ENCODE assay signal across 18 cellular contexts in the genomic region with DNA sequence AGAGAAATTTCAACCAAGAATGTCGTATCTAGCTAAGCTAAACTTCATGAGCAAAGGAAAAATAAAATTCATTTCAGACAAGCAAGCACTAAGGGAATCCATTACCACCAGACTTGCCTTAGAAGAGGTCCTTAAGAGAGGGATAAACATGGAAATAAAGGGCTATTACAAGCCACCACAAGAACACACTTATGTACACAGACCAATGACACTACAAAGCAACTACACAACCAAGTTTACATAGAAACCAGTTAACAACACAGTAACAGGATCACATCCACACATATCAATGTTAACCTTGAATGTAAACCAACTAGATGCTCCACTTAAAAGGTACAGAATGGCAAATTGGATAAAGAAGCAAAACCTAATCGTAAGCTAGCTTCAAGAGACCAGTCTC. TPM values are rescaled to one million over a fixed set of nuclear protein-coding genes. Genes with fewer than 3 reads are reported as not detected.
A peak's percentile ranks its signal among the peaks of the same experiment; 100 is the strongest.
DNase-seq lines count a peak whose midpoint lies in the region; ATAC-seq, FAIRE-seq and TF ChIP-seq lines count a peak whose summit lies in the region.
"Had no signal": no experiment of that assay in that cellular context is flagged by ENCODE, and none has a peak within 500 bp of the region (broad histone marks: within the 10 kb centered on the region; RNA-seq: fewer than 3 reads in every experiment).

No MANE protein-coding gene starts in this region.

- H3K9me3 Mint-ChIP-seq in activated CD4-positive, alpha-beta T cell treated with anti-CD3 and anti-CD28 coated beads for 36 hours (ENCODE audit: low read depth): peaks cover 18% of the 10 kb centered on the region
- H3K9me3 Mint-ChIP-seq in activated CD4-positive, alpha-beta memory T cell treated with anti-CD3 and anti-CD28 coated beads for 36 hours: peaks cover 16% of the 10 kb centered on the region
- H3K9me3 Mint-ChIP-seq in stimulated activated memory B cell treated with anti-CD40 and anti-IgM and Interleukin-4, amounts not matched to agents 10 μg/mL and 1 μg/mL and 100 μg/mL, for 72 hours: peaks cover 14% of the 10 kb centered on the region

- intact Hi-C loops in activated CD4-positive, alpha-beta T cell treated with anti-CD3 and anti-CD28 coated beads for 36 hours (cut with DNase I, micrococcal nuclease): no loop called here
- intact Hi-C loops in activated CD4-positive, alpha-beta memory T cell treated with anti-CD3 and anti-CD28 coated beads for 36 hours (cut with micrococcal nuclease): no loop called here
- intact Hi-C loops in lower lobe of right lung (cut with DNase I) (no loop called here), testis (cut with DNase I; ENCODE audit: low total_unique reads) (no loop called here)

- peaks cover 13% of the 10 kb centered on the region for H3K4me1 ChIP-seq in lower lobe of right lung
- H3K4me1 ChIP-seq in testis: no peaks in the 10 kb centered on the region

- H3K27me3 ChIP-seq in lower lobe of right lung (ENCODE audit: low read depth): no peaks in the 10 kb centered on the region
- H3K27me3 ChIP-seq in testis: no peaks in the 10 kb centered on the region
- H3K27me3 ChIP-seq: right lobe of liver had no signal

- H3K4me3 ChIP-seq in lower lobe of right lung (no peak overlapping the region), testis (no peak overlapping the region)
- H3K4me3 ChIP-seq: right lobe of liver had no signal

- ATAC-seq in activated CD4-positive, alpha-beta T cell treated with anti-CD3 and anti-CD28 coated beads for 36 hours: no peak
- ATAC-seq in lower lobe of right lung (peak; percentile 74 to 79), GM18867 (IDR thresholded peaks at IDR 0.05; ENCODE audit: unreplicated experiment) (no peak)
- no peak for ATAC-seq in stimulated activated memory B cell treated with anti-CD40 and anti-IgM and Interleukin-4, amounts not matched to agents 10 μg/mL and 1 μg/mL and 100 μg/mL, for 72 hours
- ATAC-seq: Panc1 had no signal

- CTCF ChIA-PET in activated CD4-positive, alpha-beta T cell treated with anti-CD3 and anti-CD28 coated beads for 36 hours (lab: Charles Lee): interaction anchor here (0.7 to 3.1 kb wide), 2 partner anchors 81 to 263 kb away, joined by 3 to 9 read pairs; no protein-coding TSS in a partner anchor
- CTCF ChIA-PET in activated CD4-positive, alpha-beta memory T cell treated with anti-CD3 and anti-CD28 coated beads for 36 hours (lab: Charles Lee): interaction anchor here (1.3 to 2.0 kb wide), 2 partner anchors 17 to 22 kb away, joined by 4 to 6 read pairs; no protein-coding TSS in a partner anchor

- peaks cover 67% of the 10 kb centered on the region for H3K36me3 Mint-ChIP-seq in activated CD4-positive, alpha-beta T cell treated with anti-CD3 and anti-CD28 coated beads for 36 hours (ENCODE audit: low read depth)
- H3K36me3 Mint-ChIP-seq in activated CD4-positive, alpha-beta memory T cell treated with anti-CD3 and anti-CD28 coated beads for 36 hours: peaks cover 32% of the 10 kb centered on the region
- peaks cover 63% of the 10 kb centered on the region for H3K36me3 Mint-ChIP-seq in stimulated activated memory B cell treated with anti-CD40 and anti-IgM and Interleukin-4, amounts not matched to agents 10 μg/mL and 1 μg/mL and 100 μg/mL, for 72 hours

- peak; percentile 86 for FAIRE-seq in GM12891 (lab: Jason Lieb, UNC)
- FAIRE-seq: astrocyte, colon had no signal

- POLR2A ChIA-PET in activated CD4-positive, alpha-beta T cell treated with anti-CD3 and anti-CD28 coated beads for 36 hours (lab: Charles Lee): no interaction called here
- POLR2A ChIA-PET in activated CD4-positive, alpha-beta memory T cell treated with anti-CD3 and anti-CD28 coated beads for 36 hours (lab: Charles Lee): interaction anchor here (1.3 to 1.4 kb wide), 2 partner anchors 13 to 35 kb away, joined by 4 read pairs; no protein-coding TSS in a partner anchor

- peaks cover 7% of the 10 kb centered on the region for H3K9me3 ChIP-seq in lower lobe of right lung
- no peaks in the 10 kb centered on the region for H3K9me3 ChIP-seq in testis
- H3K9me3 ChIP-seq: right lobe of liver had no signal

- DNase-seq in activated CD4-positive, alpha-beta T cell treated with anti-CD3 and anti-CD28 coated beads for 36 hours: no peak
- DNase-seq in activated CD4-positive, alpha-beta T cell treated with anti-CD3 and anti-CD28 coated beads, Interleukin-2, amount 50 U/mL, for 1 hour: no peak
- DNase-seq in GM12891 (ENCODE audit: insufficient read length, low spot score) (no peak), lower lobe of right lung (no peak), testis (no peak)
- DNase-seq in activated CD4-positive, alpha-beta memory T cell treated with anti-CD3 and anti-CD28 coated beads for 36 hours: no peak
- DNase-seq: ACHN; activated CD4-positive, alpha-beta T cell treated with anti-CD3 and anti-CD28 coated beads for 48 hours; IMR-90; NCI-H1694 treated with DMSO at 0.1 percent for 48 hours; NCI-H82; right lobe of liver had no signal

- peaks cover 93% of the 10 kb centered on the region for H3K4me1 Mint-ChIP-seq in activated CD4-positive, alpha-beta T cell treated with anti-CD3 and anti-CD28 coated beads for 36 hours
- H3K4me1 Mint-ChIP-seq in activated CD4-positive, alpha-beta memory T cell treated with anti-CD3 and anti-CD28 coated beads for 36 hours (ENCODE audit: low read depth): peaks cover 84% of the 10 kb centered on the region
- H3K4me1 Mint-ChIP-seq in stimulated activated memory B cell treated with anti-CD40 and anti-IgM and Interleukin-4, amounts not matched to agents 10 μg/mL and 1 μg/mL and 100 μg/mL, for 72 hours: peaks cover 54% of the 10 kb centered on the region

- H3K27me3 Mint-ChIP-seq in activated CD4-positive, alpha-beta T cell treated with anti-CD3 and anti-CD28 coated beads for 36 hours: no peaks in the 10 kb centered on the region
- no peaks in the 10 kb centered on the region for H3K27me3 Mint-ChIP-seq in activated CD4-positive, alpha-beta memory T cell treated with anti-CD3 and anti-CD28 coated beads for 36 hours
- H3K27me3 Mint-ChIP-seq in stimulated activated memory B cell treated with anti-CD40 and anti-IgM and Interleukin-4, amounts not matched to agents 10 μg/mL and 1 μg/mL and 100 μg/mL, for 72 hours: no peaks in the 10 kb centered on the region

- H3K27ac ChIP-seq in lower lobe of right lung (no peak overlapping the region), testis (no peak overlapping the region)
- H3K27ac ChIP-seq: right lobe of liver had no signal

- H3K36me3 ChIP-seq in lower lobe of right lung (no peaks in the 10 kb centered on the region), testis (ENCODE audit: low read depth, missing control alignments) (no peaks in the 10 kb centered on the region)

- no peak for TF ChIP-seq POLR2A in GM12891 (IDR thresholded peaks at IDR 0.05; ENCODE audit: low read depth, low read length)
- TF ChIP-seq POLR2A in testis (IDR thresholded peaks at IDR 0.05): no peak

- H3K4me3 Mint-ChIP-seq in activated CD4-positive, alpha-beta T cell treated with anti-CD3 and anti-CD28 coated beads for 36 hours: peak overlapping the region; percentile 22
- H3K4me3 Mint-ChIP-seq in activated CD4-positive, alpha-beta memory T cell treated with anti-CD3 and anti-CD28 coated beads for 36 hours: no peak overlapping the region
- no peak overlapping the region for H3K4me3 Mint-ChIP-seq in stimulated activated memory B cell treated with anti-CD40 and anti-IgM and Interleukin-4, amounts not matched to agents 10 μg/mL and 1 μg/mL and 100 μg/mL, for 72 hours
- H3K4me3 Mint-ChIP-seq: mesothelial cell of epicardium had no signal

- TF ChIP-seq CTCF in lower lobe of right lung (IDR thresholded peaks at IDR 0.05): no peak
- TF ChIP-seq CTCF in testis (IDR thresholded peaks at IDR 0.05): no peak

- peak overlapping the region; percentile 52 for H3K27ac Mint-ChIP-seq in activated CD4-positive, alpha-beta T cell treated with anti-CD3 and anti-CD28 coated beads for 36 hours
- H3K27ac Mint-ChIP-seq in activated CD4-positive, alpha-beta memory T cell treated with anti-CD3 and anti-CD28 coated beads for 36 hours: peak overlapping the region; percentile 46
- H3K27ac Mint-ChIP-seq in stimulated activated memory B cell treated with anti-CD40 and anti-IgM and Interleukin-4, amounts not matched to agents 10 μg/mL and 1 μg/mL and 100 μg/mL, for 72 hours: no peak overlapping the region
- H3K27ac Mint-ChIP-seq: mesothelial cell of epicardium had no signal

- 80 to 90% methylated on average over 2 of the region's 2 CpGs for WGBS in testis, 2 donors

TF ChIP-seq in GM12891, 5 proteins besides CTCF, POLR2A, EP300 and RAD21:
- TF ChIP-seq TAF1 (IDR thresholded peaks at IDR 0.05; ENCODE audit: low read depth, low read length): no peak
- no peak for TF ChIP-seq POLR2AphosphoS5 (IDR thresholded peaks at IDR 0.05; ENCODE audit: low read depth, low read length)
- TF ChIP-seq POU2F2 (IDR thresholded peaks at IDR 0.05; ENCODE audit: low read depth, low read length): no peak
- TF ChIP-seq PAX5 (IDR thresholded peaks at IDR 0.05; ENCODE audit: insufficient read depth, low read length, severe bottlenecking): no peak
- TF ChIP-seq SPI1 (IDR thresholded peaks at IDR 0.05; ENCODE audit: low read depth, low read length): no peak

RNA-seq across cellular contexts. Expression of a gene that starts 38.0 kb away (rescaled TPM):
- total RNA-seq in activated CD4-positive, alpha-beta T cell treated with anti-CD3 and anti-CD28 coated beads for 36 hours: 100 to 1,000 TPM; 179 to 392 TPM
- 62.2 TPM for polyA plus RNA-seq in GM12891 (2012; ENCODE audit: low read depth, missing spikeins)
- 100 to 1,000 TPM; 175 to 180 TPM for total RNA-seq in activated CD4-positive, alpha-beta memory T cell treated with anti-CD3 and anti-CD28 coated beads for 36 hours
- total RNA-seq in lower lobe of right lung: 199 TPM
- total RNA-seq in testis: 100 to 1,000 TPM; 177 to 218 TPM
- polyA plus RNA-seq in testis (ENCODE audit: insufficient read depth, low read depth, low replicate concordance): 137 TPM

Comparison
In these comparisons a context has a peak if more than half of its experiments do, and no peak if none do; other contexts are left out.
1. ATAC-seq: peak in lower lobe of right lung (2 of 2); none in activated CD4-positive, alpha-beta T cell treated with anti-CD3 and anti-CD28 coated beads for 36 hours (single experiment), GM18867 (single experiment) and stimulated activated memory B cell treated with anti-CD40 and anti-IgM and Interleukin-4, amounts not matched to agents 10 μg/mL and 1 μg/mL and 100 μg/mL, for 72 hours (single experiment).